In genomic region chr10:5861269-5862031, GRCh38 we compare ENCODE assay signal across 1 cellular context.
TF ChIP-seq lines count a peak whose summit lies in the region.

No MANE protein-coding gene starts in this region.

TF ChIP-seq in HepG2, 621 proteins besides CTCF, POLR2A, EP300 and RAD21 (continued from another document and continues in another):
- TF ChIP-seq NFAT5 (CRISPR knock-in tag; IDR thresholded peaks at IDR 0.05) (no peak), RFXANK (CRISPR knock-in tag; IDR thresholded peaks at IDR 0.05) (no peak), ARID5B (CRISPR knock-in tag; IDR thresholded peaks at IDR 0.05) (peak; percentile 79), NFIB (CRISPR knock-in tag; IDR thresholded peaks at IDR 0.05; ENCODE audit: borderline replicate concordance) (no peak), ZNF576 (CRISPR knock-in tag; IDR thresholded peaks at IDR 0.05) (no peak), ZFP90 (CRISPR knock-in tag; IDR thresholded peaks at IDR 0.05; ENCODE audit: borderline replicate concordance) (no peak), ZNF431 (CRISPR knock-in tag; IDR thresholded peaks at IDR 0.05; ENCODE audit: borderline replicate concordance, low read depth) (no peak), TCF7 (IDR thresholded peaks at IDR 0.05; ENCODE audit: low read depth) (peak; percentile 36; the same call in 1 of the 2 replicates), ATF6 (CRISPR knock-in tag; conservative IDR thresholded peaks at IDR 0.05) (no peak), ZNF30 (CRISPR knock-in tag; IDR thresholded peaks at IDR 0.05) (no peak), ZNF484 (CRISPR knock-in tag; IDR thresholded peaks at IDR 0.05; ENCODE audit: borderline replicate concordance, low read depth) (no peak), ZMAT5 (CRISPR knock-in tag; IDR thresholded peaks at IDR 0.05; ENCODE audit: borderline replicate concordance, low read depth) (no peak), ZNF552 (CRISPR knock-in tag; IDR thresholded peaks at IDR 0.05; ENCODE audit: borderline replicate concordance) (no peak), KMT2A (CRISPR knock-in tag; IDR thresholded peaks at IDR 0.05) (no peak), ZNF224 (CRISPR knock-in tag; IDR thresholded peaks at IDR 0.05) (no peak), RXRB (CRISPR knock-in tag; IDR thresholded peaks at IDR 0.05; ENCODE audit: borderline replicate concordance) (peak; percentile 42; the same call in 1 of the 2 replicates), RBM39 (IDR thresholded peaks at IDR 0.05; ENCODE audit: low read depth, low read length, poor library complexity, severe bottlenecking) (no peak), SAP130 (CRISPR knock-in tag; IDR thresholded peaks at IDR 0.05; ENCODE audit: low read depth) (peak; percentile 63), ZBTB49 (CRISPR knock-in tag; IDR thresholded peaks at IDR 0.05; ENCODE audit: borderline replicate concordance) (no peak), IRF1 (CRISPR knock-in tag; IDR thresholded peaks at IDR 0.05; ENCODE audit: low read depth) (no peak), ZNF543 (CRISPR knock-in tag; IDR thresholded peaks at IDR 0.05) (no peak), ZNF33A (CRISPR knock-in tag; IDR thresholded peaks at IDR 0.05; ENCODE audit: borderline replicate concordance) (no peak), ZNF124 (CRISPR knock-in tag; IDR thresholded peaks at IDR 0.05) (no peak), TFAP4 (IDR thresholded peaks at IDR 0.05; ENCODE audit: borderline replicate concordance, low read depth) (no peak), NCOA5 (CRISPR knock-in tag; IDR thresholded peaks at IDR 0.05) (no peak), THYN1 (CRISPR knock-in tag; IDR thresholded peaks at IDR 0.05; ENCODE audit: borderline replicate concordance, low read depth) (no peak), FOSL2 (CRISPR knock-in tag; IDR thresholded peaks at IDR 0.05) (peak; percentile 97), ZNF407 (CRISPR knock-in tag; IDR thresholded peaks at IDR 0.05; ENCODE audit: not compliant biosample characterization) (no peak), PCBP1 (IDR thresholded peaks at IDR 0.05; ENCODE audit: borderline replicate concordance, low read depth, low read length) (no peak), KAT8 (CRISPR knock-in tag; IDR thresholded peaks at IDR 0.05) (peak; percentile 34; the same call in 1 of the 2 replicates), ZNF232 (CRISPR knock-in tag; IDR thresholded peaks at IDR 0.05; ENCODE audit: borderline replicate concordance) (no peak)
